ENCODE assay signal across 13 cellular contexts in genomic region chr12:30201301-30202160, GRCh38.
DNase-seq lines count a peak whose midpoint lies in the region; ATAC-seq and TF ChIP-seq lines count a peak whose summit lies in the region.
"Had no signal": no experiment of that assay in that cellular context is flagged by ENCODE, and none has a peak within 500 bp of the region (broad histone marks: within the 10 kb centered on the region; RNA-seq: fewer than 3 reads in every experiment).

No MANE protein-coding gene starts in this region.

- H3K27me3 ChIP-seq in SK-N-SH (ENCODE audit: insufficient read depth) = no peaks in the 10 kb centered on the region

- no peak for TF ChIP-seq RAD21 in SK-N-SH (IDR thresholded peaks at IDR 0.05; ENCODE audit: low read length)

- H3K79me2 ChIP-seq in SK-N-SH (ENCODE audit: insufficient read depth) = no peaks in the 10 kb centered on the region

- H3K4me3 Mint-ChIP-seq in glutamatergic neuron (ENCODE audit: unreplicated experiment) = peak overlapping the region; percentile 65
- H3K4me3 Mint-ChIP-seq in neural crest cell = peak overlapping the region; percentile 27
- H3K4me3 Mint-ChIP-seq: activated T-cell treated with anti-CD3 and anti-CD28 coated beads, Interleukin-2, amount 50 U/mL, for 4 hours had no signal

- H3K9me2 ChIP-seq in SK-N-SH = no peaks in the 10 kb centered on the region

- CTCF ChIA-PET in SK-N-SH (lab: Yijun Ruan, JAX) = interaction anchor here (0.9 kb wide), 1 partner anchor 650 kb away, joined by 3 read pairs; no protein-coding TSS in a partner anchor

- TF ChIP-seq CTCF in SK-N-SH (IDR thresholded peaks at IDR 0.05) (no peak), glutamatergic neuron (IDR thresholded peaks at IDR 0.05; ENCODE audit: partially characterized antibody, unreplicated experiment) (no peak), neural crest cell (conservative IDR thresholded peaks at IDR 0.05) (no peak)

- H3K4me2 ChIP-seq in SK-N-SH = no peak overlapping the region

- DNase-seq in SK-N-SH (peak; percentile 34), glutamatergic neuron (peak; percentile 12), neural crest cell (ENCODE audit: low read depth, low spot score) (no peak), SK-N-DZ (ENCODE audit: low spot score) (no peak)
- DNase-seq in activated T-cell treated with anti-CD3 and anti-CD28 coated beads, Interleukin-2, amount 50 U/mL, for 1 hour = no peak
- DNase-seq: activated T-cell treated with anti-CD3 and anti-CD28 coated beads, Interleukin-2, amount 50 U/mL, for 4 hours; cerebellar nuclear complex; DMS79; stimulated activated naive CD8-positive, alpha-beta T cell treated with anti-CD3 and anti-CD28 coated beads, Interleukin-15, Interleukin-2, amounts not matched to agents 100 U/mL and 50 U/mL, for 24 hours; WERI-Rb-1 had no signal

- no peaks in the 10 kb centered on the region for H3F3A ChIP-seq in SK-N-SH (replicated peaks; ENCODE audit: insufficient read depth)

- no peak overlapping the region for H3K9ac ChIP-seq in SK-N-SH

- no peaks in the 10 kb centered on the region for H3K36me3 Mint-ChIP-seq in glutamatergic neuron (ENCODE audit: unreplicated experiment)
- no peaks in the 10 kb centered on the region for H3K36me3 Mint-ChIP-seq in neural crest cell (ENCODE audit: low read depth)

- H3K27me3 Mint-ChIP-seq in glutamatergic neuron (ENCODE audit: unreplicated experiment) (peaks cover 2% of the 10 kb centered on the region), neural crest cell (ENCODE audit: low read depth) (peaks cover 56% of the 10 kb centered on the region)

- no peak overlapping the region for H3K27ac Mint-ChIP-seq in glutamatergic neuron (ENCODE audit: unreplicated experiment)
- H3K27ac Mint-ChIP-seq in neural crest cell (ENCODE audit: unreplicated experiment) = no peak overlapping the region

- no peaks in the 10 kb centered on the region for H4K20me1 ChIP-seq in SK-N-SH (ENCODE audit: insufficient read depth)

- H3K27ac ChIP-seq in SK-N-SH (ENCODE audit: low read depth in 2 of 2, low read length in 1 of 2) (no peak overlapping the region), urinary bladder (ENCODE audit: low read depth) (no peak overlapping the region)
- H3K27ac ChIP-seq: WERI-Rb-1 had no signal

- ATAC-seq in SK-N-SH treated with all-trans-retinoic acid at 6 μM for 48 hours = no peak
- no peak for ATAC-seq in HG02610 (IDR thresholded peaks at IDR 0.05; ENCODE audit: unreplicated experiment)
- ATAC-seq: stimulated activated naive CD8-positive, alpha-beta T cell treated with anti-CD3 and anti-CD28 coated beads, Interleukin-15, Interleukin-2, amounts not matched to agents 100 U/mL and 50 U/mL, for 24 hours had no signal

- no peaks in the 10 kb centered on the region for H3K4me1 Mint-ChIP-seq in glutamatergic neuron (ENCODE audit: low read depth, unreplicated experiment)
- peaks cover 4% of the 10 kb centered on the region for H3K4me1 Mint-ChIP-seq in neural crest cell

- no peak for TF ChIP-seq EP300 in SK-N-SH (IDR thresholded peaks at IDR 0.05; ENCODE audit: borderline replicate concordance in 1 of 2, low read depth in 1 of 2, low read length in 1 of 2)

- H3K36me3 ChIP-seq in SK-N-SH (replicated peaks in 1 of 2; ENCODE audit: control insufficient read depth in 1 of 2, insufficient read depth in 2 of 2, low read length in 1 of 2) = no peaks in the 10 kb centered on the region
- H3K36me3 ChIP-seq in urinary bladder (ENCODE audit: insufficient read depth) = no peaks in the 10 kb centered on the region
- H3K36me3 ChIP-seq: WERI-Rb-1 had no signal

- no peaks in the 10 kb centered on the region; a peak in 1 of 4 replicates for H3K4me1 ChIP-seq in SK-N-SH (ENCODE audit: control insufficient read depth in 1 of 2, insufficient read depth in 2 of 2, low read depth in 1 of 2, low read length in 1 of 2)
- peaks cover 2% of the 10 kb centered on the region for H3K4me1 ChIP-seq in urinary bladder (ENCODE audit: insufficient read depth)

- POLR2A ChIA-PET in SK-N-SH (lab: Yijun Ruan, JAX) = no interaction called here

- no peak overlapping the region; a peak in 1 of 4 replicates for H3K4me3 ChIP-seq in SK-N-SH (ENCODE audit: low read depth in 2 of 2, low read length in 1 of 2)
- H3K4me3 ChIP-seq in urinary bladder (ENCODE audit: low read depth, low read length) = peak overlapping the region; percentile 33

- H2AFZ ChIP-seq in SK-N-SH (ENCODE audit: low read depth) = no peak overlapping the region

- WGBS in SK-N-SH (ENCODE audit: low lambda C conversion rate) = 51% methylated on average over 26 of the region's 55 CpGs
- 28% methylated on average over 54 of the region's 55 CpGs for WGBS in urinary bladder

- H3K9me3 Mint-ChIP-seq in glutamatergic neuron (ENCODE audit: unreplicated experiment) (no peaks in the 10 kb centered on the region), neural crest cell (no peaks in the 10 kb centered on the region)
- H3K9me3 Mint-ChIP-seq: activated T-cell treated with anti-CD3 and anti-CD28 coated beads, Interleukin-2, amount 50 U/mL, for 4 hours had no signal

- H3K9me3 ChIP-seq in SK-N-SH = no peaks in the 10 kb centered on the region

TF ChIP-seq in SK-N-SH, 30 proteins besides CTCF, POLR2A, EP300 and RAD21:
- TF ChIP-seq, protein P1, sequence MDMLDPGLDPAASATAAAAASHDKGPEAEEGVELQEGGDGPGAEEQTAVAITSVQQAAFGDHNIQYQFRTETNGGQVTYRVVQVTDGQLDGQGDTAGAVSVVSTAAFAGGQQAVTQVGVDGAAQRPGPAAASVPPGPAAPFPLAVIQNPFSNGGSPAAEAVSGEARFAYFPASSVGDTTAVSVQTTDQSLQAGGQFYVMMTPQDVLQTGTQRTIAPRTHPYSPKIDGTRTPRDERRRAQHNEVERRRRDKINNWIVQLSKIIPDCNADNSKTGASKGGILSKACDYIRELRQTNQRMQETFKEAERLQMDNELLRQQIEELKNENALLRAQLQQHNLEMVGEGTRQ (IDR thresholded peaks at IDR 0.05; ENCODE audit: borderline replicate concordance, low read depth, low read length) = no peak
- TF ChIP-seq SIN3A (IDR thresholded peaks at IDR 0.05; ENCODE audit: borderline replicate concordance, low read depth, low read length) (no peak), USF1 (IDR thresholded peaks at IDR 0.05; ENCODE audit: borderline replicate concordance, low read depth) (no peak), NFIC (IDR thresholded peaks at IDR 0.05; ENCODE audit: borderline replicate concordance) (no peak), ELF1 (IDR thresholded peaks at IDR 0.05) (no peak)
TF ChIP-seq in SK-N-SH: peak in this region for 0.

TF ChIP-seq in SK-N-SH treated with all-trans-retinoic acid at 6 μM for 48 hours, 23 proteins besides CTCF, POLR2A, EP300 and RAD21:
- TF ChIP-seq ZFP3 (CRISPR knock-in tag; IDR thresholded peaks at IDR 0.05) (no peak), OSR1 (CRISPR knock-in tag; IDR thresholded peaks at IDR 0.05) (no peak), POU6F1 (CRISPR knock-in tag; IDR thresholded peaks at IDR 0.05; ENCODE audit: borderline replicate concordance, low read depth) (no peak), ZFP30 (CRISPR knock-in tag; IDR thresholded peaks at IDR 0.05) (no peak), GLIS3 (CRISPR knock-in tag; IDR thresholded peaks at IDR 0.05) (no peak), SNAI2 (CRISPR knock-in tag; IDR thresholded peaks at IDR 0.05) (no peak), PPARA (CRISPR knock-in tag; IDR thresholded peaks at IDR 0.05; ENCODE audit: borderline replicate concordance) (no peak), ZNF565 (CRISPR knock-in tag; conservative IDR thresholded peaks at IDR 0.05; ENCODE audit: low read depth) (no peak), ISL1 (CRISPR knock-in tag; IDR thresholded peaks at IDR 0.05) (no peak), ZNF70 (CRISPR knock-in tag; IDR thresholded peaks at IDR 0.05) (no peak)
- TF ChIP-seq, protein P2, sequence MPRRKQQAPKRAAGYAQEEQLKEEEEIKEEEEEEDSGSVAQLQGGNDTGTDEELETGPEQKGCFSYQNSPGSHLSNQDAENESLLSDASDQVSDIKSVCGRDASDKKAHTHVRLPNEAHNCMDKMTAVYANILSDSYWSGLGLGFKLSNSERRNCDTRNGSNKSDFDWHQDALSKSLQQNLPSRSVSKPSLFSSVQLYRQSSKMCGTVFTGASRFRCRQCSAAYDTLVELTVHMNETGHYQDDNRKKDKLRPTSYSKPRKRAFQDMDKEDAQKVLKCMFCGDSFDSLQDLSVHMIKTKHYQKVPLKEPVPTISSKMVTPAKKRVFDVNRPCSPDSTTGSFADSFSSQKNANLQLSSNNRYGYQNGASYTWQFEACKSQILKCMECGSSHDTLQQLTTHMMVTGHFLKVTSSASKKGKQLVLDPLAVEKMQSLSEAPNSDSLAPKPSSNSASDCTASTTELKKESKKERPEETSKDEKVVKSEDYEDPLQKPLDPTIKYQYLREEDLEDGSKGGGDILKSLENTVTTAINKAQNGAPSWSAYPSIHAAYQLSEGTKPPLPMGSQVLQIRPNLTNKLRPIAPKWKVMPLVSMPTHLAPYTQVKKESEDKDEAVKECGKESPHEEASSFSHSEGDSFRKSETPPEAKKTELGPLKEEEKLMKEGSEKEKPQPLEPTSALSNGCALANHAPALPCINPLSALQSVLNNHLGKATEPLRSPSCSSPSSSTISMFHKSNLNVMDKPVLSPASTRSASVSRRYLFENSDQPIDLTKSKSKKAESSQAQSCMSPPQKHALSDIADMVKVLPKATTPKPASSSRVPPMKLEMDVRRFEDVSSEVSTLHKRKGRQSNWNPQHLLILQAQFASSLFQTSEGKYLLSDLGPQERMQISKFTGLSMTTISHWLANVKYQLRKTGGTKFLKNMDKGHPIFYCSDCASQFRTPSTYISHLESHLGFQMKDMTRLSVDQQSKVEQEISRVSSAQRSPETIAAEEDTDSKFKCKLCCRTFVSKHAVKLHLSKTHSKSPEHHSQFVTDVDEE (CRISPR knock-in tag; IDR thresholded peaks at IDR 0.05) = no peak

Comparison
In these comparisons a context has a peak if more than half of its experiments do, and no peak if none do; other contexts are left out.
1. DNase-seq: peak in SK-N-SH (single experiment) and glutamatergic neuron (single experiment); none in neural crest cell (single experiment), SK-N-DZ (single experiment) and activated T-cell treated with anti-CD3 and anti-CD28 coated beads, Interleukin-2, amount 50 U/mL, for 1 hour (single experiment).